Comparison of ENCODE assay signal across 21 cellular contexts in the genomic region with DNA sequence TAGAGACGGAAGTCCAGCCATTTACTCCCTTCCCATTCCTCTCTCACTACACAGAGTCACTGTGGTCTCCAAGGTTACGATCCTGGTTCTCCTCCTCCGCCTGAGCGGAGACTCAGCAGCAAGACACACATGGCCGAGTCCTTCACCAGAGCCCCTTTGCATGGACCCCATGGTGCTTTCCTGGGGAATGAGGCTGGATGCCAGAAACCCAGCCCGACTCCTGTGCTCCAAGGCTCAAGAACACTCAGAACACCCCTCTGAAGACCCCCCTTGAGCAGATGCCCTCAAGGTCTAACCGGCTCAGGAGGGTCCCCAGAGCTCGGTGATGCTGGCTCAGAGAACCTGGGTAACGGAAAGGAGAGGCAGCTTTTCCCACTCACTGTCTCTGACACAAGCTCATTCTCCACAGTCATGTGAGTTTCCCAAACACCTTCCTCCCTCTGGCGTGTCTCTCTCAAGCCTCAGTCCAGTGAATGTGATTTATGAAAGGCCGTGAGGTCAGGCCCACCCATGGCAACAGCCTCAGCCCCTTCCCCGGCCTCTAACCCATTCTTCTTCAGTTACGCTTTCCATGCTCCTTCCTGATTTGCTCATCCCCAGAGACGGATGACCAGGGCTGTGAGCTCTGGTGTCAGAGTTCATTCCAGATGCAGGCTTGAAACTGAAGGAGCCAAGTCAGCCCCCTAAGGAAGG.
DNase-seq lines count a peak whose midpoint lies in the region; ATAC-seq and TF ChIP-seq lines count a peak whose summit lies in the region.
"Had no signal": no experiment of that assay in that cellular context is flagged by ENCODE, and none has a peak within 500 bp of the region (broad histone marks: within the 10 kb centered on the region; RNA-seq: fewer than 3 reads in every experiment).

No MANE protein-coding gene starts in this region.

- H3K4me1 ChIP-seq in cardiac muscle cell (ENCODE audit: low read depth) (no peaks in the 10 kb centered on the region), endodermal cell (ENCODE audit: control insufficient read depth, insufficient read depth, low read length) (no peaks in the 10 kb centered on the region), neural progenitor cell (no peaks in the 10 kb centered on the region)

- H3K27me3 Mint-ChIP-seq in endodermal cell (ENCODE audit: insufficient read depth) (peaks cover 8% of the 10 kb centered on the region), neural progenitor cell (ENCODE audit: insufficient read depth, low read depth) (peaks cover 8% of the 10 kb centered on the region), Calu3 (ENCODE audit: unreplicated experiment) (peaks cover 36% of the 10 kb centered on the region)

- H2AFZ ChIP-seq in neural progenitor cell (replicated peaks), result no peak overlapping the region
- H2AFZ ChIP-seq: GM23248 had no signal

- H3K27ac ChIP-seq in cardiac muscle cell, result peak overlapping the region; percentile 53
- no peak overlapping the region for H3K27ac ChIP-seq in endodermal cell (ENCODE audit: low read depth, low read length)
- H3K27ac ChIP-seq in neural progenitor cell, result no peak overlapping the region
- H3K27ac ChIP-seq: GM23248 had no signal

- 87 to 91% methylated on average over 9 to 14 of the region's 14 CpGs for WGBS in endodermal cell (ENCODE audit: insufficient coverage in 1 of 2, insufficient read length in 1 of 2), 2 experiments

- H3K4me3 Mint-ChIP-seq in endodermal cell (no peak overlapping the region), neural progenitor cell (no peak overlapping the region), Calu3 (ENCODE audit: low read depth, unreplicated experiment) (no peak overlapping the region)
- H3K4me3 Mint-ChIP-seq: CD8-positive, alpha-beta T cell; IgD-negative memory B cell had no signal

- no peaks in the 10 kb centered on the region for H3K36me3 ChIP-seq in cardiac muscle cell
- H3K36me3 ChIP-seq in endodermal cell (ENCODE audit: control insufficient read depth, insufficient read depth, low read length), result no peaks in the 10 kb centered on the region
- H3K36me3 ChIP-seq in neural progenitor cell, result no peaks in the 10 kb centered on the region
- H3K36me3 ChIP-seq in H7 (replicated peaks; ENCODE audit: control insufficient read depth, insufficient read depth, low read length), result no peaks in the 10 kb centered on the region

- H3K79me2 ChIP-seq in neural progenitor cell (ENCODE audit: low read depth), result no peaks in the 10 kb centered on the region

- no peak overlapping the region for H3K9ac ChIP-seq in endodermal cell (ENCODE audit: extremely low read depth, low read length, poor library complexity, severe bottlenecking)
- no peak overlapping the region for H3K9ac ChIP-seq in neural progenitor cell
- H3K9ac ChIP-seq: GM23248 had no signal

- H3K4me2 ChIP-seq in neural progenitor cell, result no peak overlapping the region

- CTCF ChIA-PET in Calu3 (lab: Charles Lee), result no interaction called here

- H3K9me3 Mint-ChIP-seq in endodermal cell, result peaks cover 12% of the 10 kb centered on the region
- peaks cover 3% of the 10 kb centered on the region for H3K9me3 Mint-ChIP-seq in neural progenitor cell
- H3K9me3 Mint-ChIP-seq in Calu3 (ENCODE audit: low read depth, unreplicated experiment), result no peaks in the 10 kb centered on the region
- H3K9me3 Mint-ChIP-seq: CD8-positive, alpha-beta T cell had no signal

- H3K4me3 ChIP-seq in cardiac muscle cell (no peak overlapping the region), endodermal cell (ENCODE audit: low read length) (no peak overlapping the region), neural progenitor cell (no peak overlapping the region), H7 (ENCODE audit: insufficient read depth, low read depth, low read length) (no peak overlapping the region)
- H3K4me3 ChIP-seq: GM23248 had no signal

- no peaks in the 10 kb centered on the region for H3K4me1 Mint-ChIP-seq in endodermal cell
- peaks cover 14% of the 10 kb centered on the region for H3K4me1 Mint-ChIP-seq in neural progenitor cell
- no peaks in the 10 kb centered on the region for H3K4me1 Mint-ChIP-seq in Calu3 (ENCODE audit: low read depth, unreplicated experiment)

- peaks cover 4% of the 10 kb centered on the region for H3F3A ChIP-seq in neural progenitor cell (ENCODE audit: low read depth)

- H3K9me3 ChIP-seq in cardiac muscle cell (ENCODE audit: low read depth) (no peaks in the 10 kb centered on the region), endodermal cell (ENCODE audit: control insufficient read depth, low read length) (peaks cover 4% of the 10 kb centered on the region), neural progenitor cell (ENCODE audit: low read depth) (no peaks in the 10 kb centered on the region)

- H3K27me3 ChIP-seq in cardiac muscle cell (no peaks in the 10 kb centered on the region), endodermal cell (ENCODE audit: control insufficient read depth, insufficient read depth, low read length, poor library complexity, severe bottlenecking) (no peaks in the 10 kb centered on the region), neural progenitor cell (no peaks in the 10 kb centered on the region), H7 (ENCODE audit: control insufficient read depth, insufficient read depth, low read length) (no peaks in the 10 kb centered on the region)

- TF ChIP-seq CTCF in cardiac muscle cell (IDR thresholded peaks at IDR 0.05; ENCODE audit: low read depth, low read length), result no peak
- TF ChIP-seq CTCF in endodermal cell (conservative IDR thresholded peaks at IDR 0.05), result no peak
- no peak for TF ChIP-seq CTCF in neural progenitor cell (IDR thresholded peaks at IDR 0.05)
- TF ChIP-seq CTCF in Calu3 (IDR thresholded peaks at IDR 0.05; ENCODE audit: unreplicated experiment), result no peak

- intact Hi-C loops in Right ventricle myocardium superior (cut with DNase I) (no loop called here), Calu3 (cut with micrococcal nuclease; ENCODE audit: unreplicated experiment) (no loop called here)

- H3K27ac Mint-ChIP-seq in endodermal cell (no peak overlapping the region), neural progenitor cell (peak overlapping the region; percentile 18), Calu3 (ENCODE audit: unreplicated experiment) (no peak overlapping the region)
- H3K27ac Mint-ChIP-seq: CD8-positive, alpha-beta T cell; IgD-negative memory B cell had no signal

- DNase-seq in cardiac muscle cell (ENCODE audit: low read depth in 1 of 2, low spot score in 1 of 2) (no peak), Right ventricle myocardium superior (no peak), endodermal cell (peak; percentile 45), neural progenitor cell (ENCODE audit: low spot score) (no peak), AG08396 (ENCODE audit: low spot score) (no peak), H7 (no peak), Calu3 (no peak), NCI-H146 (lab: John Stamatoyannopoulos, UW) (no peak)
- DNase-seq: 8988T; AML-193; C1 segment of cervical spinal cord; CD8-positive, alpha-beta T cell; GM23248; MV-4-11; NCI-H1105 treated with DMSO at 0.1 percent for 48 hours; NCI-H1694; NCI-H2081 treated with DMSO at 0.1 percent for 48 hours; NCI-H2171 treated with DMSO at 0.1 percent for 48 hours; OCI-M1; SHP77 had no signal

- no peaks in the 10 kb centered on the region for H4K20me1 ChIP-seq in neural progenitor cell (ENCODE audit: low read depth)

- H3K36me3 Mint-ChIP-seq in endodermal cell (ENCODE audit: low read depth) (no peaks in the 10 kb centered on the region), neural progenitor cell (peaks cover 1% of the 10 kb centered on the region), Calu3 (ENCODE audit: insufficient read depth, unreplicated experiment) (no peaks in the 10 kb centered on the region)
- H3K36me3 Mint-ChIP-seq: CD8-positive, alpha-beta T cell; IgD-negative memory B cell had no signal

- no TSS peak for BruUV-seq in Calu3 (replicated peaks; lab: Mats Ljungman, UMichigan)

- ATAC-seq in Right ventricle myocardium superior (ENCODE audit: poor library complexity), result no peak
- ATAC-seq: CD8-positive, alpha-beta T cell had no signal
